Comparison of ENCODE assay signal across 8 cellular contexts in the genomic region with DNA sequence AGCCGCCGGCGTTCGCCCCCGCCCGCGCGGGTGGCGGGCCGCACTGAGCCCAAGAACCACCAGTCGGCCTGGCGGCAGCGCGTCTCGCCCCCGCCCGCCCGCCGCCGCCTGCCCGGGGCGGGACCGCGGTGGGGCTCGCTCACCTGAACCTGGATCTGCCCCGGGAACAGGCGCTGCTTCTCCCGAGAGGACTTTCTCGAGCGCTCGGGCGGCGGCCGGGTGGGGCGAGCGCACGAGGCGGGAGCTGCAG. TPM values are rescaled to one million over a fixed set of nuclear protein-coding genes. Genes with fewer than 3 reads are reported as not detected.
DNase-seq lines count a peak whose midpoint lies in the region; ATAC-seq, FAIRE-seq and TF ChIP-seq lines count a peak whose summit lies in the region.

No MANE protein-coding gene starts in this region.

- no peaks in the 10 kb centered on the region; the same call in 1 of the 2 replicates for H3K36me3 ChIP-seq in Karpas-422 (ENCODE audit: insufficient read depth, low read length)
- no peaks in the 10 kb centered on the region for H3K36me3 ChIP-seq in endocrine pancreas (ENCODE audit: control insufficient read depth, insufficient read depth, low read length)

- peak overlapping the region; percentile 94 for H3K27ac ChIP-seq in Karpas-422 (ENCODE audit: low read length)

- H3K4me1 ChIP-seq in Karpas-422 (ENCODE audit: low read length) (peaks cover 39% of the 10 kb centered on the region), endocrine pancreas (ENCODE audit: control insufficient read depth, insufficient read depth, low read length) (no peaks in the 10 kb centered on the region)

- H3K9me2 ChIP-seq in Karpas-422 (replicated peaks; ENCODE audit: insufficient read depth, low read length): no peaks in the 10 kb centered on the region

- peak overlapping the region; percentile 87 for H3K4me2 ChIP-seq in Karpas-422 (ENCODE audit: low read depth, low read length, poor library complexity, severe bottlenecking)

- H4K20me1 ChIP-seq in Karpas-422 (ENCODE audit: insufficient read depth, low read depth, low read length): peaks cover 20% of the 10 kb centered on the region

- DNase-seq in GM19239 (ENCODE audit: insufficient read length, low spot score) (no peak), Karpas-422 (no peak), omental fat pad (ENCODE audit: low spot score) (no peak), A172 (ENCODE audit: low spot score) (no peak), NCI-H526 treated with DMSO at 0.1 percent for 48 hours (lab: John Stamatoyannopoulos, UW) (no peak)
- no peak for DNase-seq in stimulated activated CD4-positive, alpha-beta T cell treated with anti-CD3 and anti-CD28 coated beads, Interleukin-4, amount 100 ng/mL, for 1 hour

- ATAC-seq in omental fat pad (ENCODE audit: low FRiP score) (peak; percentile 9), HG03097 (IDR thresholded peaks at IDR 0.05; ENCODE audit: low FRiP score, unreplicated experiment) (no peak)

- FAIRE-seq in GM19239 (lab: Jason Lieb, UNC): peak; percentile 11

- H2AFZ ChIP-seq in Karpas-422 (ENCODE audit: low read length): no peak overlapping the region

- no peak for TF ChIP-seq CTCF in omental fat pad (IDR thresholded peaks at IDR 0.05)

- H3K27me3 ChIP-seq in Karpas-422 (ENCODE audit: low read length) (no peaks in the 10 kb centered on the region), endocrine pancreas (ENCODE audit: control insufficient read depth, insufficient read depth, low read length) (no peaks in the 10 kb centered on the region)

- H3K9me3 ChIP-seq in Karpas-422 (ENCODE audit: low read length) (no peaks in the 10 kb centered on the region), endocrine pancreas (ENCODE audit: control insufficient read depth, low read length) (no peaks in the 10 kb centered on the region)

- H3K9ac ChIP-seq in Karpas-422 (ENCODE audit: low read length): peak overlapping the region; percentile 82
- peak overlapping the region; percentile 99 for H3K9ac ChIP-seq in endocrine pancreas (ENCODE audit: control insufficient read depth, insufficient read depth, low read length)

- peak overlapping the region; percentile 79 for H3K4me3 ChIP-seq in Karpas-422 (ENCODE audit: low read length)
- no peak overlapping the region for H3K4me3 ChIP-seq in endocrine pancreas (ENCODE audit: control insufficient read depth, insufficient read depth, low read length)

- H3K79me2 ChIP-seq in Karpas-422 (ENCODE audit: low read length): peaks cover 47% of the 10 kb centered on the region

RNA-seq across cellular contexts. Expression of gene MYH9, which starts 0.2 kb away (rescaled TPM):
- 57.5 and 95.1 TPM in 2 replicates for total RNA-seq in Karpas-422 (2014; rRNA removed; shearing (Covaris generic); ENCODE audit: low replicate concordance)
- 100 to 1,000 TPM; 225 to 463 (median 370) TPM for total RNA-seq in omental fat pad
- 180 and 245 TPM in 2 replicates for total RNA-seq in A172 (2014; rRNA removed; shearing (Covaris generic))
